In the genomic region with DNA sequence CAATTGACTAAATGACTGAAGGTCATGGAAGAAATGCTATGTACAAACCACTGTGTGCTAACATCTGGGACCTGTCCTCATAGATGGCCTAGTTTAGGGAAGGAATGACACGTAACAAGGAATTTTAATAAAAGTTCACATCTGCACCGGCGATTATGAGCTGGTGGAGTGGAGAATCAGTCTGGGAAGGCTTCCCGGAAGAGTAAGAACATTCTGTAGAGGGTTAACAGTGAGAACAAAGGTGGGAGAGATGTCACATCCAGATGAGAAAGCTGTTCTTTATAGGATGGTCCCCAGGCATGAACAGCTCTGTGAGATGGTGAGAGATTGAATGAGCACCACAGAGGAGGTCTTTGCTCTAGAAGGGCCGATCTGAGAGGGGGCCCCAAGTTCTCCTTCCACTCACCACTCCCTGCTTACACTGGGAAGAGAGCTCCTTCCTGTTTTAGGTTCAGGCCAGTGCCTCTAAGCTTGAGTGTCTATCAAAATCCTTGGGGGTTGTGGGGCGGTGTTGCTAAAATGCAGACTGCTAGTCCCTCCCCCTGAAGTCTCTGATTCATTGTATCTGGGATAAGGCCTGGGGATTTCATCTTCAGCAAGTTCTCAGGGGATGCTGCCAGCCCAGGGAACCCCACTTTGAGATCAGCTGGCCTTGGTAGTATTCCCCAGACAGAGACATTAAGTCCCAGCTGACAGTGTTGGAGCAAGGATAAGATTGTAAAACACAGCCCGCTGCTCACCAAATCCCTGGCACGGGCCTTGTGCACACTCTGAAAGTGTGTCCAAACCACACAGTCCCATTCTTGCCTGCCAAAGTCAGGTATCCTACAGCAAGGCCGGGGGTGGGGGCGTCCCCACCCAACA, we compare ENCODE assay signal across 1 cellular context.
TF ChIP-seq lines count a peak whose summit lies in the region.

No MANE protein-coding gene starts in this region.

TF ChIP-seq in K562, 482 proteins besides CTCF, POLR2A, EP300 and RAD21 (continued from another document):
- TF ChIP-seq POLR3G (IDR thresholded peaks at IDR 0.05; ENCODE audit: extremely low read depth, insufficient read length, insufficient replicate concordance) (no peak), CBX5 (IDR thresholded peaks at IDR 0.05; ENCODE audit: borderline replicate concordance, low read depth) (no peak)
- TF ChIP-seq, protein P1, sequence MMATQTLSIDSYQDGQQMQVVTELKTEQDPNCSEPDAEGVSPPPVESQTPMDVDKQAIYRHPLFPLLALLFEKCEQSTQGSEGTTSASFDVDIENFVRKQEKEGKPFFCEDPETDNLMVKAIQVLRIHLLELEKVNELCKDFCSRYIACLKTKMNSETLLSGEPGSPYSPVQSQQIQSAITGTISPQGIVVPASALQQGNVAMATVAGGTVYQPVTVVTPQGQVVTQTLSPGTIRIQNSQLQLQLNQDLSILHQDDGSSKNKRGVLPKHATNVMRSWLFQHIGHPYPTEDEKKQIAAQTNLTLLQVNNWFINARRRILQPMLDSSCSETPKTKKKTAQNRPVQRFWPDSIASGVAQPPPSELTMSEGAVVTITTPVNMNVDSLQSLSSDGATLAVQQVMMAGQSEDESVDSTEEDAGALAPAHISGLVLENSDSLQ (IDR thresholded peaks at IDR 0.05), result peak; percentile 67
- TF ChIP-seq, protein P2, sequence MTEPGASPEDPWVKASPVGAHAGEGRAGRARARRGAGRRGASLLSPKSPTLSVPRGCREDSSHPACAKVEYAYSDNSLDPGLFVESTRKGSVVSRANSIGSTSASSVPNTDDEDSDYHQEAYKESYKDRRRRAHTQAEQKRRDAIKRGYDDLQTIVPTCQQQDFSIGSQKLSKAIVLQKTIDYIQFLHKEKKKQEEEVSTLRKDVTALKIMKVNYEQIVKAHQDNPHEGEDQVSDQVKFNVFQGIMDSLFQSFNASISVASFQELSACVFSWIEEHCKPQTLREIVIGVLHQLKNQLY (CRISPR knock-in tag; conservative IDR thresholded peaks at IDR 0.05), result no peak
- TF ChIP-seq, protein P3, sequence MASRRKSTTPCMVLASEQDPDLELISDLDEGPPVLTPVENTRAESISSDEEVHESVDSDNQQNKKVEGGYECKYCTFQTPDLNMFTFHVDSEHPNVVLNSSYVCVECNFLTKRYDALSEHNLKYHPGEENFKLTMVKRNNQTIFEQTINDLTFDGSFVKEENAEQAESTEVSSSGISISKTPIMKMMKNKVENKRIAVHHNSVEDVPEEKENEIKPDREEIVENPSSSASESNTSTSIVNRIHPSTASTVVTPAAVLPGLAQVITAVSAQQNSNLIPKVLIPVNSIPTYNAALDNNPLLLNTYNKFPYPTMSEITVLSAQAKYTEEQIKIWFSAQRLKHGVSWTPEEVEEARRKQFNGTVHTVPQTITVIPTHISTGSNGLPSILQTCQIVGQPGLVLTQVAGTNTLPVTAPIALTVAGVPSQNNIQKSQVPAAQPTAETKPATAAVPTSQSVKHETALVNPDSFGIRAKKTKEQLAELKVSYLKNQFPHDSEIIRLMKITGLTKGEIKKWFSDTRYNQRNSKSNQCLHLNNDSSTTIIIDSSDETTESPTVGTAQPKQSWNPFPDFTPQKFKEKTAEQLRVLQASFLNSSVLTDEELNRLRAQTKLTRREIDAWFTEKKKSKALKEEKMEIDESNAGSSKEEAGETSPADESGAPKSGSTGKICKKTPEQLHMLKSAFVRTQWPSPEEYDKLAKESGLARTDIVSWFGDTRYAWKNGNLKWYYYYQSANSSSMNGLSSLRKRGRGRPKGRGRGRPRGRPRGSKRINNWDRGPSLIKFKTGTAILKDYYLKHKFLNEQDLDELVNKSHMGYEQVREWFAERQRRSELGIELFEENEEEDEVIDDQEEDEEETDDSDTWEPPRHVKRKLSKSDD (conservative IDR thresholded peaks at IDR 0.05; ENCODE audit: low read length), result no peak
- TF ChIP-seq, protein P4, sequence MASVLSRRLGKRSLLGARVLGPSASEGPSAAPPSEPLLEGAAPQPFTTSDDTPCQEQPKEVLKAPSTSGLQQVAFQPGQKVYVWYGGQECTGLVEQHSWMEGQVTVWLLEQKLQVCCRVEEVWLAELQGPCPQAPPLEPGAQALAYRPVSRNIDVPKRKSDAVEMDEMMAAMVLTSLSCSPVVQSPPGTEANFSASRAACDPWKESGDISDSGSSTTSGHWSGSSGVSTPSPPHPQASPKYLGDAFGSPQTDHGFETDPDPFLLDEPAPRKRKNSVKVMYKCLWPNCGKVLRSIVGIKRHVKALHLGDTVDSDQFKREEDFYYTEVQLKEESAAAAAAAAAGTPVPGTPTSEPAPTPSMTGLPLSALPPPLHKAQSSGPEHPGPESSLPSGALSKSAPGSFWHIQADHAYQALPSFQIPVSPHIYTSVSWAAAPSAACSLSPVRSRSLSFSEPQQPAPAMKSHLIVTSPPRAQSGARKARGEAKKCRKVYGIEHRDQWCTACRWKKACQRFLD (CRISPR knock-in tag; IDR thresholded peaks at IDR 0.05), result 0 out of 2 replicates have a peak, but pooled peaks have one; percentile 29
